26 cellular contexts compared by ENCODE assay signal in the genomic region with DNA sequence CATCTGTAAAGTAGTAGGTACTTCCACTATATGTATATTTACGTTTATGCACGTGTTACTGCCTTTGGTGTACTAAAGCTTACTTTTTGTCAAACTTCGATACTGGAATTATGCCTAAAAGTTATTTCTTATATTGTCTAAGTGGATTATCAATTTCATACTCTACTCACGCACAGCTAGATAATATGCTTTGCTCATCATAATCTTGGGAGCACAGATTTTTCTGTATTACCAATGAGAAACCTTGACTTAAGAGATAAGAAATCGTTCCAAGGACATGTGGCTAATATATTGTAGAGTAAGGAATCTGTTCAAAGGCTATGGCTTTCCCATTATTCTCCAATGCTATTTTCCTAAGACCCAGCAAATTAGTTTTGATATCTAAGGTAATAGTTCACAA.
"Had no signal": no experiment of that assay in that cellular context is flagged by ENCODE, and none has a peak within 500 bp of the region (broad histone marks: within the 10 kb centered on the region; RNA-seq: fewer than 3 reads in every experiment).

No MANE protein-coding gene starts in this region.

- FAIRE-seq: HTR-8/SVneo, RCC 7860 had no signal

- H3K9me3 Mint-ChIP-seq: T-cell; T-helper 1 cell treated with Interleukin-12 subunit alpha and Interleukin-12 subunit beta and Interleukin-4 antibody, amounts not matched to agents 30 μg/mL and 1 μg/mL, for 36 hours had no signal

- H3K9me3 ChIP-seq: SJSA1, SK-N-SH had no signal

- H3K27ac Mint-ChIP-seq: T-helper 1 cell treated with Interleukin-12 subunit alpha and Interleukin-12 subunit beta and Interleukin-4 antibody, amounts not matched to agents 30 μg/mL and 1 μg/mL, for 36 hours had no signal

- DNase-seq: Kasumi-1, MM.1S, NCI-H1092 treated with DMSO at 0.1 percent for 48 hours, NCI-H1436, NCI-H1694, NCI-H187 treated with DMSO at 0.1 percent for 48 hours, NCI-H2081, NCI-H2107, NCI-H226, NCI-H446, NCI-H510A, NCI-H524 treated with DMSO at 0.1 percent for 48 hours, NCI-H69, NCI-H774, Right ventricle myocardium superior, RPMI8226, SIG-M5, SK-N-SH, SW 1271, T-cell had no signal

- H3K4me3 Mint-ChIP-seq: T-cell; T-helper 1 cell treated with Interleukin-12 subunit alpha and Interleukin-12 subunit beta and Interleukin-4 antibody, amounts not matched to agents 30 μg/mL and 1 μg/mL, for 36 hours had no signal

- H3K27me3 ChIP-seq: SJSA1 had no signal

- H3K27me3 Mint-ChIP-seq: T-cell had no signal

- H3K4me3 ChIP-seq: SJSA1 had no signal

- H3K27ac ChIP-seq: HL-60, KMS-11, SJSA1 had no signal

- H3K4me2 ChIP-seq: KMS-11, SK-N-SH had no signal

- ATAC-seq: T-cell had no signal

- H3K9ac ChIP-seq: KMS-11, SK-N-SH had no signal
